ENCODE assay signal across 23 cellular contexts in genomic region chr4:94506822-94507221, GRCh38. TPM values are rescaled to one million over a fixed set of nuclear protein-coding genes. Genes with fewer than 3 reads are reported as not detected.
A peak's percentile ranks its signal among the peaks of the same experiment; 100 is the strongest.
DNase-seq lines count a peak whose midpoint lies in the region; ATAC-seq, FAIRE-seq and TF ChIP-seq lines count a peak whose summit lies in the region.
"Had no signal": no experiment of that assay in that cellular context is flagged by ENCODE, and none has a peak within 500 bp of the region (broad histone marks: within the 10 kb centered on the region; RNA-seq: fewer than 3 reads in every experiment).

No MANE protein-coding gene starts in this region.

- no peak overlapping the region for H4K91ac ChIP-seq in H9 (ENCODE audit: insufficient read length, low read depth, low read length)

- H3K27me3 ChIP-seq in H9 (ENCODE audit: insufficient read depth, low read length) (no peaks in the 10 kb centered on the region), Peyer's patch (no peaks in the 10 kb centered on the region), keratinocyte (ENCODE audit: control insufficient read depth, extremely low read depth, insufficient read depth, low read length) (no peaks in the 10 kb centered on the region), sigmoid colon (no peaks in the 10 kb centered on the region)
- H3K27me3 ChIP-seq: testis had no signal

- H4K20me1 ChIP-seq in H9 (ENCODE audit: control insufficient read depth, insufficient read depth, insufficient read length): no peaks in the 10 kb centered on the region
- peaks cover 3% of the 10 kb centered on the region for H4K20me1 ChIP-seq in keratinocyte (ENCODE audit: control insufficient read depth, extremely low read depth, insufficient read depth, low read length)

- H3K23me2 ChIP-seq in H9 (ENCODE audit: insufficient read length, low read depth, low read length, poor library complexity, severe bottlenecking): no peaks in the 10 kb centered on the region

- H2BK20ac ChIP-seq in H9 (ENCODE audit: low read depth, low read length, poor library complexity, severe bottlenecking): no peak overlapping the region

- DNase-seq in H9 (no peak), Peyer's patch (peak in 2 of 3 donors; percentile 52 to 53), keratinocyte (ENCODE audit: low read depth, low spot score) (no peak), sigmoid colon (no peak), ecto neural progenitor cell (ENCODE audit: low spot score) (no peak)
- no peak for DNase-seq in stimulated activated CD8-positive, alpha-beta memory T cell treated with anti-CD3 and anti-CD28 coated beads, Interleukin-4, amount 100 ng/mL, for 48 hours
- DNase-seq: activated CD4-positive, alpha-beta T cell treated with anti-CD3 and anti-CD28 coated beads, Interleukin-2, amount 10 ng/mL, durations not matched to agents 24 days and 14 days; activated naive CD4-positive, alpha-beta T cell treated with anti-CD3 and anti-CD28 coated beads, Interleukin-2, amount 50 U/mL, for 16 hours; effector CD8-positive, alpha-beta T cell; foreskin melanocyte; islet precursor cell; NCI-H1105; NCI-H1930; nucleus accumbens; stimulated activated CD4-positive, alpha-beta T cell treated with anti-CD3 and anti-CD28 coated beads, Interleukin-12 subunit alpha, Interleukin-12 subunit beta, amount 100 ng/mL, for 4 hours; stimulated activated CD4-positive, alpha-beta T cell treated with anti-CD3 and anti-CD28 coated beads, Interleukin-4, amount 100 ng/mL, for 24 hours; stimulated activated naive CD4-positive, alpha-beta T cell; testis had no signal

- H2BK120ac ChIP-seq in H9 (ENCODE audit: low read depth, low read length, poor library complexity, severe bottlenecking): no peak overlapping the region

- H3K56ac ChIP-seq in H9 (ENCODE audit: insufficient read length, low read depth, low read length): no peak overlapping the region

- no peaks in the 10 kb centered on the region for H3K79me1 ChIP-seq in H9 (ENCODE audit: insufficient read depth, low read depth, low read length, poor library complexity, severe bottlenecking)

- intact Hi-C loops in sigmoid colon (cut with DNase I): loop anchor here (10.0 kb wide), 1 partner anchor 92 kb away; no protein-coding TSS in a partner anchor

- no peak overlapping the region for H2AK5ac ChIP-seq in H9 (ENCODE audit: insufficient read length, low read length)

- H3K9ac ChIP-seq in H9 (ENCODE audit: extremely low read depth, insufficient read length, low read length): no peak overlapping the region
- no peak overlapping the region for H3K9ac ChIP-seq in keratinocyte (ENCODE audit: control insufficient read depth, extremely low read depth, insufficient read depth, low read length)

- dilution Hi-C loops in keratinocyte (cut with MboI; ENCODE audit: extremely low pct_ligation_motif_present, low sequenced_read_pairs): no loop called here

- no peak overlapping the region for H3K4me3 Mint-ChIP-seq in H9
- H3K4me3 Mint-ChIP-seq: activated CD4-positive, alpha-beta T cell treated with anti-CD3 and anti-CD28 coated beads, Interleukin-2, amount 10 ng/mL, durations not matched to agents 24 days and 14 days; activated T-helper 1 cell treated with anti-CD3 and anti-CD28 coated beads, Interleukin-12 subunit alpha, Interleukin-12 subunit beta, Interleukin-2, Interleukin-4 antibody, amounts not matched to agents 30 ng/mL and 10 ng/mL and 1 ng/mL, durations not matched to agents 14 hours and 24 hours and 36 hours; memory B cell had no signal

- H2BK5ac ChIP-seq in H9 (ENCODE audit: insufficient read length, low read length): no peak overlapping the region

- H3K79me2 ChIP-seq in H9 (ENCODE audit: insufficient read depth, low read length) (peaks cover 1% of the 10 kb centered on the region; the same call in 1 of the 2 replicates), keratinocyte (ENCODE audit: control insufficient read depth, insufficient read depth, low read length) (peaks cover 75% of the 10 kb centered on the region)

- H3K36me3 ChIP-seq in Peyer's patch (no peaks in the 10 kb centered on the region), keratinocyte (ENCODE audit: control insufficient read depth in 2 of 2, extremely low read depth in 1 of 2, insufficient read depth in 2 of 2, low read length in 2 of 2) (peaks cover 0 to under 1% of the 10 kb centered on the region in 2 experiments), sigmoid colon (no peaks in the 10 kb centered on the region)

- no peak overlapping the region for H3K4me2 ChIP-seq in H9 (ENCODE audit: insufficient read depth, insufficient read length, low read length)
- H3K4me2 ChIP-seq in keratinocyte (ENCODE audit: control insufficient read depth, extremely low read depth, insufficient read depth, low read depth, low read length): no peak overlapping the region

- H3K27ac Mint-ChIP-seq in H9: no peak overlapping the region; a peak in 1 of 7 replicates
- H3K27ac Mint-ChIP-seq: activated CD4-positive, alpha-beta T cell treated with anti-CD3 and anti-CD28 coated beads, Interleukin-2, amount 10 ng/mL, durations not matched to agents 24 days and 14 days; activated T-helper 1 cell treated with anti-CD3 and anti-CD28 coated beads, Interleukin-12 subunit alpha, Interleukin-12 subunit beta, Interleukin-2, Interleukin-4 antibody, amounts not matched to agents 30 ng/mL and 10 ng/mL and 1 ng/mL, durations not matched to agents 14 hours and 24 hours and 36 hours; memory B cell had no signal

- H3K9me3 Mint-ChIP-seq in H9: no peaks in the 10 kb centered on the region
- H3K9me3 Mint-ChIP-seq: activated CD4-positive, alpha-beta T cell treated with anti-CD3 and anti-CD28 coated beads, Interleukin-2, amount 10 ng/mL, durations not matched to agents 24 days and 14 days; activated T-helper 1 cell treated with anti-CD3 and anti-CD28 coated beads, Interleukin-12 subunit alpha, Interleukin-12 subunit beta, Interleukin-2, Interleukin-4 antibody, amounts not matched to agents 30 ng/mL and 10 ng/mL and 1 ng/mL, durations not matched to agents 14 hours and 24 hours and 36 hours; memory B cell had no signal

- no peaks in the 10 kb centered on the region for H3K27me3 Mint-ChIP-seq in H9 (ENCODE audit: low read depth)
- H3K27me3 Mint-ChIP-seq: activated CD4-positive, alpha-beta T cell treated with anti-CD3 and anti-CD28 coated beads, Interleukin-2, amount 10 ng/mL, durations not matched to agents 24 days and 14 days; memory B cell had no signal

- H3K9me1 ChIP-seq in keratinocyte (ENCODE audit: control insufficient read depth, extremely low read depth, insufficient read depth, low read length): no peaks in the 10 kb centered on the region

- no peak overlapping the region for H4K8ac ChIP-seq in H9 (replicated peaks; ENCODE audit: insufficient read length, low read depth, low read length)

- TF ChIP-seq CTCF in H9 (conservative IDR thresholded peaks at IDR 0.05): no peak
- TF ChIP-seq CTCF in Peyer's patch (IDR thresholded peaks at IDR 0.05): no peak
- TF ChIP-seq CTCF in keratinocyte (optimal IDR thresholded peaks at IDR 0.05 in 1 of 3, IDR thresholded peaks at IDR 0.05 in 1 of 3, conservative IDR thresholded peaks at IDR 0.05 in 1 of 3; ENCODE audit: extremely low read depth in 1 of 3, insufficient read depth in 2 of 3, low read length in 3 of 3): no peak
- no peak for TF ChIP-seq CTCF in sigmoid colon (IDR thresholded peaks at IDR 0.05)

- H3K27ac ChIP-seq in H9 (ENCODE audit: insufficient read length, low read depth, low read length) (no peak overlapping the region), Peyer's patch (no peak overlapping the region), keratinocyte (ENCODE audit: control insufficient read depth, insufficient read depth, low read length) (peak overlapping the region; percentile 3), sigmoid colon (peak overlapping the region in 3 of 4 donors; percentile 58 to 70 (median 60))
- H3K27ac ChIP-seq: testis, VCaP had no signal

- no peak for TF ChIP-seq EP300 in sigmoid colon (IDR thresholded peaks at IDR 0.05)

- FAIRE-seq in keratinocyte (lab: Jason Lieb, UNC): no peak
- FAIRE-seq: astrocyte had no signal

- no peaks in the 10 kb centered on the region; a peak in 1 of 7 replicates for H3K36me3 Mint-ChIP-seq in H9 (ENCODE audit: insufficient read depth in 1 of 3, low read depth in 3 of 3)

- H3K14ac ChIP-seq in H9 (ENCODE audit: insufficient read depth, low read length): peak overlapping the region; percentile 47; the same call in 1 of the 2 replicates

- H3K18ac ChIP-seq in H9 (ENCODE audit: insufficient read length, low read depth, low read length): no peak overlapping the region

- no peak overlapping the region for H4K5ac ChIP-seq in H9 (ENCODE audit: insufficient read length, low read depth, low read length)

- H2AFZ ChIP-seq in H9 (ENCODE audit: low read length) (no peak overlapping the region), keratinocyte (ENCODE audit: control insufficient read depth, low read length) (no peak overlapping the region)

- H3K4me3 ChIP-seq in Peyer's patch (no peak overlapping the region), keratinocyte (ENCODE audit: control insufficient read depth in 2 of 3, extremely low read depth in 1 of 3, insufficient read depth in 2 of 3, low read depth in 1 of 3, low read length in 3 of 3) (no peak overlapping the region), sigmoid colon (no peak overlapping the region)
- H3K4me3 ChIP-seq: testis had no signal

- no peak overlapping the region for H3K4ac ChIP-seq in H9 (ENCODE audit: low read depth, low read length)

- H2BK15ac ChIP-seq in H9 (ENCODE audit: low read depth, low read length): no peak overlapping the region

- H3K4me1 ChIP-seq in H9 (ENCODE audit: insufficient read depth, low read length) (no peaks in the 10 kb centered on the region; the same call in 1 of the 2 replicates), Peyer's patch (peaks cover 0 to 37% (median 0%) of the 10 kb centered on the region in 4 donors), keratinocyte (ENCODE audit: control insufficient read depth, extremely low read depth, insufficient read depth, low read length) (peaks cover 22% of the 10 kb centered on the region), sigmoid colon (peaks cover 0 to 72% (median 66%) of the 10 kb centered on the region in 4 donors)

- peaks cover 6 to 14% of the 10 kb centered on the region in 2 experiments; a peak in 1 of 4 replicates for H3K4me1 Mint-ChIP-seq in H9

- TF ChIP-seq POLR2A in Peyer's patch (IDR thresholded peaks at IDR 0.05): no peak
- TF ChIP-seq POLR2A in sigmoid colon (IDR thresholded peaks at IDR 0.05): no peak

- H3K9me3 ChIP-seq in H9 (ENCODE audit: control insufficient read depth, low read depth, low read length) (no peaks in the 10 kb centered on the region), Peyer's patch (no peaks in the 10 kb centered on the region), keratinocyte (ENCODE audit: control insufficient read depth, low read depth, low read length) (no peaks in the 10 kb centered on the region), sigmoid colon (no peaks in the 10 kb centered on the region)
- H3K9me3 ChIP-seq: testis had no signal

- H3T11ph ChIP-seq in H9 (ENCODE audit: low read length): no peak overlapping the region

- ATAC-seq in GM19452 (IDR thresholded peaks at IDR 0.05; ENCODE audit: unreplicated experiment): no peak

- no peak overlapping the region for H3K23ac ChIP-seq in H9 (ENCODE audit: insufficient read length, low read depth, low read length)

- H2BK12ac ChIP-seq in H9 (ENCODE audit: insufficient read length, low read depth, low read length): no peak overlapping the region

- no CpG with 5 or more reads among the region's 7 CpGs for WGBS in H9 (ENCODE audit: extremely low coverage, insufficient read length, low lambda C conversion rate)
- WGBS in sigmoid colon, 2 donors: 89 to 94% methylated on average over 7 of the region's 7 CpGs

RNA-seq across cellular contexts. Expression of gene PDLIM5, which starts 55.1 kb away (rescaled TPM):
- total RNA-seq in H9 (2021) (57.7 and 58.0 TPM in 2 replicates), Peyer's patch (100 to 1,000 TPM; 112 to 197 (median 158) TPM), sigmoid colon (100 to 1,000 TPM; 167 to 221 (median 204) TPM)
- polyA plus RNA-seq in keratinocyte (112 to 123 TPM (median 121 TPM) in 3 replicates), sigmoid colon (10 to 100 TPM; 31.2 to 43.0 (median 39.6) TPM)
- 70.2 TPM for polyA plus RNA-seq in keratinocyte (2011; ENCODE audit: low read depth)
- 86.5 and 117 TPM in 2 replicates for polyA plus RNA-seq in keratinocyte (2011; cell fraction: cytosol; rRNA removed)
- polyA plus RNA-seq in keratinocyte (2011; cell fraction: nucleus; rRNA removed): 138 and 152 TPM in 2 replicates
- polyA plus RNA-seq in keratinocyte (2012; ENCODE audit: low replicate concordance): 42.5 and 63.4 TPM in 2 replicates
- 185 to 420 TPM (median 373 TPM) in 3 replicates for polyA minus RNA-seq in keratinocyte
- 88.2 TPM for polyA minus RNA-seq in keratinocyte (2011; cell fraction: cytosol; rRNA and poly(A)+ RNA removed)
- polyA minus RNA-seq in keratinocyte (2011; cell fraction: nucleus; rRNA and poly(A)+ RNA removed): 164 and 306 TPM in 2 replicates

Comparison
In these comparisons a context has a peak if more than half of its experiments do, and no peak if none do; other contexts are left out.
1. DNase-seq: peak in Peyer's patch (2 of 3); none in H9 (single experiment), keratinocyte (single experiment), sigmoid colon (single experiment), stimulated activated CD8-positive, alpha-beta memory T cell treated with anti-CD3 and anti-CD28 coated beads, Interleukin-4, amount 100 ng/mL, for 48 hours (single experiment) and ecto neural progenitor cell (single experiment).
2. H3K27ac ChIP-seq: peak in keratinocyte (single experiment) and sigmoid colon (3 of 4); none in H9 (single experiment) and Peyer's patch (0 of 4).